10 cellular contexts compared by ENCODE assay signal in the genomic region with DNA sequence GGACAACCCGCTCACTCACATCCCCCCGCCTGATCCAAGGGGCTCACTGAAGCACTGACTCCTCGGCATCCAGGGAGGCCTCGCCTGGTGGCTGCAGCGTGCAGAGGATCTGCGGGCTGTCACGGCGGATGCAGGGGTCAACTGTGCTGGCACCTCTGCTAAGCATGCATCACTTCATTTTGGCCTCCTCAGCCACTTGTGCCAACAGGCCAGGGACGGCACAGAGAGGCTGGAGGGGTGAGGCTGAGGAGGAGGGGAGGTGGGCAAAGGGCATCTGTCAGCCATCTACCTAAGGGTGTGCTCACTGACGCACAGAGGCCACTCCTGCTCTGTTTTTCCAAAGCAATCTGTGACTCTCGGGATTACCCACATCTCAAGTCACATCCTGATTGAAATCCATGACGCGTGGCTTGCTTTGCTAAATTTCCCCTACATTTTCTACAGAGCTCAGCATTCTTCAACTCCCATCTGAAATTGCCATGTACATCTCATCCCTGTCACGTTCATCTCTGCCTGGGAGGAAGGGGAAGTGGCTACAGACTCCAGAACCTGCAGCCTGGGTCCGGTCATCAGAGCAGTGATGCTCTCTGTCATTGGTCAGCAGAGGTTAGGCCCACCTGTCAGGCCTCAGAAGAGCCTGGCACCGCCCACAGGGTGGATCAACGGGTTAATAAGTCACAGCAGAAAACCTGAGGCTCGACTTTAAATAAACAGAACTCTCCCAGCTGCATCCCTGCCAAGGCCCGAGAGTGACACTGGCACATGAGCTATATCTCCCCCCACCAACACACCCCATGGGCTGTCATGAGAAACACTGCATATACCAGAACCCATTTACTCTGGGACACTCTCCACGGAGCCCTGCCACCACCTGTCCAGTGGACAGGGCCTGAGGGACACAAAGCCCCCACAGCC. TPM values are rescaled to one million over a fixed set of nuclear protein-coding genes. Genes with fewer than 3 reads are reported as not detected.
A peak's percentile ranks its signal among the peaks of the same experiment; 100 is the strongest.
DNase-seq lines count a peak whose midpoint lies in the region; ATAC-seq and TF ChIP-seq lines count a peak whose summit lies in the region.
"Had no signal": no experiment of that assay in that cellular context is flagged by ENCODE, and none has a peak within 500 bp of the region (broad histone marks: within the 10 kb centered on the region; RNA-seq: fewer than 3 reads in every experiment).

No MANE protein-coding gene starts in this region.

- H3K9me3 ChIP-seq in WERI-Rb-1 (ENCODE audit: severe bottlenecking) (no peaks in the 10 kb centered on the region), left lung (no peaks in the 10 kb centered on the region), upper lobe of right lung (no peaks in the 10 kb centered on the region)

- peaks cover 73% of the 10 kb centered on the region for H3K4me1 Mint-ChIP-seq in activated naive CD8-positive, alpha-beta T cell treated with anti-CD3 and anti-CD28 coated beads, Interleukin-2, amount 10 ng/mL, durations not matched to agents 7 days and 5 days
- peaks cover 75% of the 10 kb centered on the region for H3K4me1 Mint-ChIP-seq in activated naive CD8-positive, alpha-beta T cell treated with anti-CD3 and anti-CD28 coated beads for 36 hours

- no peaks in the 10 kb centered on the region for H3K27me3 ChIP-seq in WERI-Rb-1 (ENCODE audit: insufficient read depth, low read depth, severe bottlenecking)
- no peaks in the 10 kb centered on the region for H3K27me3 ChIP-seq in left lung
- H3K27me3 ChIP-seq in upper lobe of right lung, result no peaks in the 10 kb centered on the region

- no peak for ATAC-seq in activated naive CD8-positive, alpha-beta T cell treated with anti-CD3 and anti-CD28 coated beads, Interleukin-2, amount 10 ng/mL, durations not matched to agents 7 days and 5 days (ENCODE audit: low read depth)
- peak; percentile 57 for ATAC-seq in left lung
- peak; percentile 3 for ATAC-seq in upper lobe of right lung
- ATAC-seq in HG03095 (IDR thresholded peaks at IDR 0.05; ENCODE audit: unreplicated experiment), result no peak

- no peak for DNase-seq in activated naive CD8-positive, alpha-beta T cell treated with anti-CD3 and anti-CD28 coated beads, Interleukin-2, amount 10 ng/mL, durations not matched to agents 7 days and 5 days
- DNase-seq in activated naive CD8-positive, alpha-beta T cell treated with anti-CD3 and anti-CD28 coated beads for 36 hours, result no peak
- DNase-seq in WERI-Rb-1 (peak; percentile 26), left lung (no peak), upper lobe of right lung (no peak), NCI-H1105 (lab: John Stamatoyannopoulos, UW) (no peak), hippocampal formation (lab: John Stamatoyannopoulos, UW) (no peak)
- DNase-seq: activated CD8-positive, alpha-beta memory T cell treated with anti-CD3 and anti-CD28 coated beads for 24 hours; NCI-H187 had no signal

- TF ChIP-seq CTCF in WERI-Rb-1 (IDR thresholded peaks at IDR 0.05; ENCODE audit: low read depth, low read length) (no peak), left lung (IDR thresholded peaks at IDR 0.05) (no peak), upper lobe of right lung (IDR thresholded peaks at IDR 0.05) (no peak)

- POLR2A ChIA-PET in activated naive CD8-positive, alpha-beta T cell treated with anti-CD3 and anti-CD28 coated beads, Interleukin-2, amount 10 ng/mL, durations not matched to agents 7 days and 5 days (lab: Charles Lee), result interaction anchor here (0.5 to 1.9 kb wide), 5 partner anchors 8 to 85 kb away, joined by 3 to 7 read pairs (median 4); a partner anchor contains a TSS

- no peaks in the 10 kb centered on the region for H3K36me3 Mint-ChIP-seq in activated naive CD8-positive, alpha-beta T cell treated with anti-CD3 and anti-CD28 coated beads, Interleukin-2, amount 10 ng/mL, durations not matched to agents 7 days and 5 days
- no peaks in the 10 kb centered on the region for H3K36me3 Mint-ChIP-seq in activated naive CD8-positive, alpha-beta T cell treated with anti-CD3 and anti-CD28 coated beads for 36 hours

- H3K27me3 Mint-ChIP-seq in activated naive CD8-positive, alpha-beta T cell treated with anti-CD3 and anti-CD28 coated beads, Interleukin-2, amount 10 ng/mL, durations not matched to agents 7 days and 5 days, result no peaks in the 10 kb centered on the region
- no peaks in the 10 kb centered on the region for H3K27me3 Mint-ChIP-seq in activated naive CD8-positive, alpha-beta T cell treated with anti-CD3 and anti-CD28 coated beads for 36 hours

- H3K4me3 Mint-ChIP-seq in activated naive CD8-positive, alpha-beta T cell treated with anti-CD3 and anti-CD28 coated beads, Interleukin-2, amount 10 ng/mL, durations not matched to agents 7 days and 5 days, result peak overlapping the region; percentile 13
- no peak overlapping the region for H3K4me3 Mint-ChIP-seq in activated naive CD8-positive, alpha-beta T cell treated with anti-CD3 and anti-CD28 coated beads for 36 hours

- intact Hi-C loops in left lung (cut with DNase I) (no loop called here), upper lobe of right lung (cut with DNase I) (no loop called here)

- H3K36me3 ChIP-seq in WERI-Rb-1 (no peaks in the 10 kb centered on the region), left lung (no peaks in the 10 kb centered on the region), upper lobe of right lung (no peaks in the 10 kb centered on the region)

- H3K4me3 ChIP-seq in WERI-Rb-1 (ENCODE audit: low read depth, low read length), result no peak overlapping the region
- H3K4me3 ChIP-seq in left lung, result no peak overlapping the region
- no peak overlapping the region for H3K4me3 ChIP-seq in upper lobe of right lung

- H3K9me3 Mint-ChIP-seq in activated naive CD8-positive, alpha-beta T cell treated with anti-CD3 and anti-CD28 coated beads, Interleukin-2, amount 10 ng/mL, durations not matched to agents 7 days and 5 days, result no peaks in the 10 kb centered on the region
- H3K9me3 Mint-ChIP-seq in activated naive CD8-positive, alpha-beta T cell treated with anti-CD3 and anti-CD28 coated beads for 36 hours, result no peaks in the 10 kb centered on the region

- no peak overlapping the region for H3K27ac Mint-ChIP-seq in activated naive CD8-positive, alpha-beta T cell treated with anti-CD3 and anti-CD28 coated beads, Interleukin-2, amount 10 ng/mL, durations not matched to agents 7 days and 5 days
- no peak overlapping the region for H3K27ac Mint-ChIP-seq in activated naive CD8-positive, alpha-beta T cell treated with anti-CD3 and anti-CD28 coated beads for 36 hours

- H3K27ac ChIP-seq in WERI-Rb-1, result no peak overlapping the region
- peak overlapping the region in 1 of 2 donors; percentile 95 for H3K27ac ChIP-seq in left lung
- peak overlapping the region; percentile 42 for H3K27ac ChIP-seq in upper lobe of right lung

- H3K4me1 ChIP-seq in left lung (peaks cover 58 to 100% of the 10 kb centered on the region in 2 donors), upper lobe of right lung (peaks cover 99% of the 10 kb centered on the region)

RNA-seq across cellular contexts. Expression of a gene that starts 17.6 kb away (rescaled TPM):
- total RNA-seq in activated naive CD8-positive, alpha-beta T cell treated with anti-CD3 and anti-CD28 coated beads, Interleukin-2, amount 10 ng/mL, durations not matched to agents 7 days and 5 days, result 10 to 100 TPM; 28.5 to 31.2 TPM
- 10 to 100 TPM; 20.0 to 21.0 TPM for total RNA-seq in activated naive CD8-positive, alpha-beta T cell treated with anti-CD3 and anti-CD28 coated beads for 36 hours
- total RNA-seq in left lung, result 10 to 100 TPM; 13.3 to 22.9 TPM
- total RNA-seq in upper lobe of right lung, result 17.7 TPM

RNA-seq across cellular contexts. Expression of a gene that starts 39.1 kb away (rescaled TPM):
- total RNA-seq in activated naive CD8-positive, alpha-beta T cell treated with anti-CD3 and anti-CD28 coated beads, Interleukin-2, amount 10 ng/mL, durations not matched to agents 7 days and 5 days, result 100 to 1,000 TPM; 261 to 275 TPM
- 100 to 1,000 TPM; 168 to 170 TPM for total RNA-seq in activated naive CD8-positive, alpha-beta T cell treated with anti-CD3 and anti-CD28 coated beads for 36 hours
- 100 to 1,000 TPM; 176 to 195 TPM for total RNA-seq in left lung
- total RNA-seq in upper lobe of right lung, result 201 TPM

RNA-seq across cellular contexts. Expression of a gene that starts 53.4 kb away (rescaled TPM):
- 100 to 1,000 TPM in 1 of 2 experiments, 10 to 100 TPM in 1; 96.7 to 105 TPM for total RNA-seq in activated naive CD8-positive, alpha-beta T cell treated with anti-CD3 and anti-CD28 coated beads, Interleukin-2, amount 10 ng/mL, durations not matched to agents 7 days and 5 days
- total RNA-seq in activated naive CD8-positive, alpha-beta T cell treated with anti-CD3 and anti-CD28 coated beads for 36 hours, result 100 to 1,000 TPM; 116 to 124 TPM
- total RNA-seq in left lung (10 to 100 TPM; 68.9 to 86.2 TPM), upper lobe of right lung (68.3 TPM)

Comparison
In these comparisons a context has a peak if more than half of its experiments do, and no peak if none do; other contexts are left out.
1. ATAC-seq: peak in left lung (single experiment) and upper lobe of right lung (single experiment); none in activated naive CD8-positive, alpha-beta T cell treated with anti-CD3 and anti-CD28 coated beads, Interleukin-2, amount 10 ng/mL, durations not matched to agents 7 days and 5 days (single experiment) and HG03095 (single experiment).